Comparison of ENCODE assay signal across 14 cellular contexts in genomic region chr10:127034224-127034623, GRCh38.
A peak's percentile ranks its signal among the peaks of the same experiment; 100 is the strongest.
DNase-seq lines count a peak whose midpoint lies in the region; TF ChIP-seq lines count a peak whose summit lies in the region.
"Had no signal": no experiment of that assay in that cellular context is flagged by ENCODE, and none has a peak within 500 bp of the region (broad histone marks: within the 10 kb centered on the region; RNA-seq: fewer than 3 reads in every experiment).

No MANE protein-coding gene starts in this region.

- H3K79me2 ChIP-seq in neural cell (replicated peaks; ENCODE audit: insufficient read depth, low read length): no peaks in the 10 kb centered on the region

- no peak for TF ChIP-seq RAD21 in neural cell (conservative IDR thresholded peaks at IDR 0.05)

- H3K27ac ChIP-seq in HEK293 (ENCODE audit: extremely low read depth, low read depth, low read length): no peak overlapping the region
- H3K27ac ChIP-seq in caudate nucleus (ENCODE audit: low read depth, low read length): peak overlapping the region; percentile 69
- peak overlapping the region; percentile 73 for H3K27ac ChIP-seq in neural cell (ENCODE audit: low read length)

- H2AFZ ChIP-seq in neural cell (ENCODE audit: low read depth, low read length): no peak overlapping the region

- no peaks in the 10 kb centered on the region for H3F3A ChIP-seq in neural cell (ENCODE audit: insufficient read depth, low read length, poor library complexity, severe bottlenecking)

- CTCF ChIA-PET in HEK293 (lab: Yijun Ruan, JAX): no interaction called here

- H3K27me3 ChIP-seq in neural cell (ENCODE audit: insufficient read depth, low read depth, low read length): no peaks in the 10 kb centered on the region

- peak; percentile 6 for DNase-seq in AG20443 (ENCODE audit: low spot score)
- peak in 5 of 61 donors; percentile 26 to 67 (median 41) for DNase-seq in caudate nucleus (lab: John Stamatoyannopoulos, UW)
- no peak for DNase-seq in UCSD-AML1 (lab: John Stamatoyannopoulos, UW; ENCODE audit: unreplicated experiment)
- DNase-seq in DMS114 treated with DMSO at 0.1 percent for 48 hours (lab: John Stamatoyannopoulos, UW; ENCODE audit: unreplicated experiment): no peak
- no peak for DNase-seq in DMS53 (lab: John Stamatoyannopoulos, UW)
- DNase-seq: DMS79 treated with DMSO at 0.1 percent for 48 hours, MV-4-11, NCI-H1417, NCI-H1930, NCI-H345, PC-3 had no signal

- H3K9me3 ChIP-seq in HEK293 (ENCODE audit: control insufficient read depth, insufficient read depth, low read depth, low read length) (no peaks in the 10 kb centered on the region), neural cell (ENCODE audit: low read length) (no peaks in the 10 kb centered on the region)
- H3K9me3 ChIP-seq: HAP-1 had no signal

- H4K20me1 ChIP-seq in neural cell (ENCODE audit: insufficient read depth): no peaks in the 10 kb centered on the region

- H3K4me2 ChIP-seq in neural cell (ENCODE audit: low read length): peak overlapping the region; percentile 42

- H3K9me2 ChIP-seq in neural cell (ENCODE audit: insufficient read depth, low read length): no peaks in the 10 kb centered on the region

- no peaks in the 10 kb centered on the region for H3K4me1 ChIP-seq in HEK293 (ENCODE audit: control insufficient read depth, insufficient read depth, low read length)
- H3K4me1 ChIP-seq: HAP-1 had no signal

- no peak for TF ChIP-seq CTCF in HEK293 (tag by site-specific recombination; IDR thresholded peaks at IDR 0.05)
- TF ChIP-seq CTCF in neural cell (IDR thresholded peaks at IDR 0.05; ENCODE audit: poor library complexity, severe bottlenecking): no peak

- peak overlapping the region; percentile 36 for H3K9ac ChIP-seq in neural cell (ENCODE audit: low read length)

- no peak for TF ChIP-seq EP300 in neural cell (conservative IDR thresholded peaks at IDR 0.05; ENCODE audit: poor library complexity, severe bottlenecking)

- H3K36me3 ChIP-seq in HEK293 (ENCODE audit: control insufficient read depth in 2 of 2, insufficient read depth in 1 of 2, low read length in 2 of 2) (peaks cover 17 to 75% of the 10 kb centered on the region in 2 experiments), neural cell (ENCODE audit: insufficient read depth, low read length) (no peaks in the 10 kb centered on the region)

- POLR2A ChIA-PET in HEK293 (lab: Yijun Ruan, JAX): no interaction called here

- H3K4me3 ChIP-seq in HEK293 (ENCODE audit: low read depth, low read length) (no peak overlapping the region), neural cell (ENCODE audit: low read length) (peak overlapping the region; percentile 19)
- H3K4me3 ChIP-seq: HAP-1 had no signal

TF ChIP-seq in HEK293, 187 proteins besides CTCF, POLR2A, EP300 and RAD21:
- TF ChIP-seq ZSCAN4 (tag by site-specific recombination; IDR thresholded peaks at IDR 0.05) (no peak), MYNN (tag by site-specific recombination; IDR thresholded peaks at IDR 0.05; ENCODE audit: borderline replicate concordance) (no peak), ZNF624 (tag by site-specific recombination; IDR thresholded peaks at IDR 0.05) (no peak), ZFHX2 (tag by site-specific recombination; conservative IDR thresholded peaks at IDR 0.05) (peak; percentile 50), PRDM6 (tag by site-specific recombination; IDR thresholded peaks at IDR 0.05) (no peak), EGR2 (tag by site-specific recombination; IDR thresholded peaks at IDR 0.05; ENCODE audit: low read depth) (peak; percentile 58), ZNF600 (tag by site-specific recombination; IDR thresholded peaks at IDR 0.05) (no peak)
- TF ChIP-seq, protein P1, sequence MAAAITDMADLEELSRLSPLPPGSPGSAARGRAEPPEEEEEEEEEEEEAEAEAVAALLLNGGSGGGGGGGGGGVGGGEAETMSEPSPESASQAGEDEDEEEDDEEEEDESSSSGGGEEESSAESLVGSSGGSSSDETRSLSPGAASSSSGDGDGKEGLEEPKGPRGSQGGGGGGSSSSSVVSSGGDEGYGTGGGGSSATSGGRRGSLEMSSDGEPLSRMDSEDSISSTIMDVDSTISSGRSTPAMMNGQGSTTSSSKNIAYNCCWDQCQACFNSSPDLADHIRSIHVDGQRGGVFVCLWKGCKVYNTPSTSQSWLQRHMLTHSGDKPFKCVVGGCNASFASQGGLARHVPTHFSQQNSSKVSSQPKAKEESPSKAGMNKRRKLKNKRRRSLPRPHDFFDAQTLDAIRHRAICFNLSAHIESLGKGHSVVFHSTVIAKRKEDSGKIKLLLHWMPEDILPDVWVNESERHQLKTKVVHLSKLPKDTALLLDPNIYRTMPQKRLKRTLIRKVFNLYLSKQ (tag by site-specific recombination; IDR thresholded peaks at IDR 0.05; ENCODE audit: borderline replicate concordance): no peak

TF ChIP-seq in neural cell, 6 proteins besides CTCF, POLR2A, EP300 and RAD21:
- TF ChIP-seq MXI1 (conservative IDR thresholded peaks at IDR 0.05; ENCODE audit: poor library complexity, severe bottlenecking) (no peak), TAF1 (IDR thresholded peaks at IDR 0.05; ENCODE audit: low read depth) (no peak), POLR2AphosphoS5 (IDR thresholded peaks at IDR 0.05) (no peak), REST (IDR thresholded peaks at IDR 0.05; ENCODE audit: borderline replicate concordance) (no peak), SMC3 (conservative IDR thresholded peaks at IDR 0.05; ENCODE audit: poor library complexity) (no peak), EZH2 (IDR thresholded peaks at IDR 0.05; ENCODE audit: borderline replicate concordance, insufficient read depth, low read length, poor library complexity, severe bottlenecking) (no peak)
TF ChIP-seq in neural cell: peak in this region for 0.
